7 cellular contexts compared by ENCODE assay signal in genomic region chr11:20353829-20354434, GRCh38. TPM values are rescaled to one million over a fixed set of nuclear protein-coding genes. Genes with fewer than 3 reads are reported as not detected.
DNase-seq lines count a peak whose midpoint lies in the region; ATAC-seq lines count a peak whose summit lies in the region.

No MANE protein-coding gene starts in this region.

- H3K9me3 ChIP-seq in right cardiac atrium (ENCODE audit: control insufficient read depth, low read length), result no peaks in the 10 kb centered on the region

- ATAC-seq in GM19463 (IDR thresholded peaks at IDR 0.05; ENCODE audit: unreplicated experiment) (peak; percentile 58), right cardiac atrium (peak; percentile 31 to 70), HG02588 (IDR thresholded peaks at IDR 0.05; ENCODE audit: unreplicated experiment) (no peak)
- ATAC-seq in stimulated activated naive CD8-positive, alpha-beta T cell treated with anti-CD3 and anti-CD28 coated beads, Interleukin-15, Interleukin-2, amounts not matched to agents 100 U/mL and 50 U/mL, for 24 hours, result no peak

- no peaks in the 10 kb centered on the region for H3K36me3 Mint-ChIP-seq in activated naive CD8-positive, alpha-beta T cell treated with anti-CD3 and anti-CD28 coated beads for 36 hours

- intact Hi-C loops in right cardiac atrium (cut with DNase I), result loop anchor here (5.0 to 10.0 kb wide), 4 partner anchors 222 to 409 kb away; no protein-coding TSS in a partner anchor

- H3K27me3 ChIP-seq in right cardiac atrium (ENCODE audit: control insufficient read depth, insufficient read depth), result no peaks in the 10 kb centered on the region

- H3K4me1 Mint-ChIP-seq in activated naive CD8-positive, alpha-beta T cell treated with anti-CD3 and anti-CD28 coated beads for 36 hours, result peaks cover 3% of the 10 kb centered on the region

- no peaks in the 10 kb centered on the region for H3K4me1 ChIP-seq in right cardiac atrium (ENCODE audit: control insufficient read depth, insufficient read depth, low read length)

- peak; percentile 73 for DNase-seq in DMS79 treated with DMSO at 0.1 percent for 48 hours (lab: John Stamatoyannopoulos, UW)
- peak; percentile 20 to 53 for DNase-seq in NCI-H1930 (lab: John Stamatoyannopoulos, UW)
- peak; percentile 19 for DNase-seq in activated naive CD8-positive, alpha-beta T cell treated with anti-CD3 and anti-CD28 coated beads for 36 hours
- no peak for DNase-seq in right cardiac atrium
- peak; percentile 35 for DNase-seq in stimulated activated naive CD8-positive, alpha-beta T cell treated with anti-CD3 and anti-CD28 coated beads, Interleukin-15, Interleukin-2, amounts not matched to agents 100 U/mL and 50 U/mL, for 24 hours

- no peak overlapping the region for H3K4me3 ChIP-seq in right cardiac atrium (ENCODE audit: low read length)

- WGBS in right cardiac atrium, result 6% methylated on average over 6 of the region's 6 CpGs

- no peak overlapping the region for H3K27ac Mint-ChIP-seq in activated naive CD8-positive, alpha-beta T cell treated with anti-CD3 and anti-CD28 coated beads for 36 hours

- H3K27ac ChIP-seq in right cardiac atrium (ENCODE audit: low read length), result no peak overlapping the region

- H3K4me3 Mint-ChIP-seq in activated naive CD8-positive, alpha-beta T cell treated with anti-CD3 and anti-CD28 coated beads for 36 hours, result no peak overlapping the region

- H3K27me3 Mint-ChIP-seq in activated naive CD8-positive, alpha-beta T cell treated with anti-CD3 and anti-CD28 coated beads for 36 hours, result no peaks in the 10 kb centered on the region

- no peaks in the 10 kb centered on the region for H3K9me3 Mint-ChIP-seq in activated naive CD8-positive, alpha-beta T cell treated with anti-CD3 and anti-CD28 coated beads for 36 hours

RNA-seq across cellular contexts. Expression of gene HTATIP2, which starts 9.6 kb away (rescaled TPM):
- 10 to 100 TPM; 44.3 to 45.7 TPM for total RNA-seq in activated naive CD8-positive, alpha-beta T cell treated with anti-CD3 and anti-CD28 coated beads for 36 hours
- 10 to 100 TPM; 12.7 to 22.0 (median 17.2) TPM for total RNA-seq in right cardiac atrium
- polyA plus RNA-seq in right cardiac atrium, result 18.4 TPM

RNA-seq across cellular contexts. Expression of gene PRMT3, which starts 33.6 kb away (rescaled TPM):
- total RNA-seq in activated naive CD8-positive, alpha-beta T cell treated with anti-CD3 and anti-CD28 coated beads for 36 hours, result 10 to 100 TPM; 47.2 to 49.9 TPM
- 10 to 100 TPM; 12.3 to 16.3 (median 13.3) TPM for total RNA-seq in right cardiac atrium
- 9.8 TPM for polyA plus RNA-seq in right cardiac atrium

Comparison
In these comparisons a context has a peak if more than half of its experiments do, and no peak if none do; other contexts are left out.
1. DNase-seq: peak in DMS79 treated with DMSO at 0.1 percent for 48 hours (single experiment), NCI-H1930 (2 of 2), activated naive CD8-positive, alpha-beta T cell treated with anti-CD3 and anti-CD28 coated beads for 36 hours (single experiment) and stimulated activated naive CD8-positive, alpha-beta T cell treated with anti-CD3 and anti-CD28 coated beads, Interleukin-15, Interleukin-2, amounts not matched to agents 100 U/mL and 50 U/mL, for 24 hours (single experiment); none in right cardiac atrium (0 of 3).
2. ATAC-seq: peak in GM19463 (single experiment) and right cardiac atrium (2 of 2); none in stimulated activated naive CD8-positive, alpha-beta T cell treated with anti-CD3 and anti-CD28 coated beads, Interleukin-15, Interleukin-2, amounts not matched to agents 100 U/mL and 50 U/mL, for 24 hours (single experiment) and HG02588 (single experiment).